In the genomic region with DNA sequence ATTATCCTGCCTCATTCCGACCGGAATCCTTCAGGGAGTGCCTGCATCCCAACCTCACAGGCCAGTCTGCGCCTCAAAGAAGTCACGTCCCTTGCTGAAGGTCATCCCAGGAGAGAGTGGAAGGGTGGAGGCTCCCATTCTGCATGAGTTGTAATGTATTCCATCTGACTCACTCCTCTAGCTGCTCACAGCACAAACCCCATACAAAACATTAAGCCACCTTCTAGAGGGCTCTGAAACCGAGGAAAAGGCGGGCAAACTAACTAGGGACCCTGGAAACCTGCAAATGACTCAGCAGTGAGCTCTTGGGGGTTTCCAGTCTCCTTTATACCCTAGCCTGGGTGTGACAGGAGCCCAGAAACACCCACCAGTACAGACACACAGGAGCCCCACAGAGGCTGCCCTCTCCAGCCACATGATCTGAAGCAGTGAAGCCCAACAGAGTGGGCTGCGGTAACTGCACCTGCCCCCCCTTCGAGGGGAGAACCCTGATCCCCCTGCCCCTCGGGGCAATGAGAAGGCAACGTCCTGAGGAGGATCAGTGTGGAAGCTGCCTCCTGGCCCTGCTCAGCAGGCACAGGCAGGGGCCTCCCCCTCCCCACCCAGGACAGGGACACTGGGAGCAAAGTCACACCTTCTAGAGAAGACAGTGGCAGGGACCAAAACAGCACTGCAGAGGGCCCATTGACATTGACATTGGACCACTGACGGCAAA, we compare ENCODE assay signal across 15 cellular contexts.
DNase-seq lines count a peak whose midpoint lies in the region; ATAC-seq and TF ChIP-seq lines count a peak whose summit lies in the region.
"Had no signal": no experiment of that assay in that cellular context is flagged by ENCODE, and none has a peak within 500 bp of the region (broad histone marks: within the 10 kb centered on the region; RNA-seq: fewer than 3 reads in every experiment).

No MANE protein-coding gene starts in this region.

- H4K20me1 ChIP-seq in BLaER1 treated with 17β-estradiol and CSF1 and Interleukin-3, amounts not matched to agents 10 nM and 100 nM, result no peaks in the 10 kb centered on the region

- TF ChIP-seq EP300 in tibial nerve (IDR thresholded peaks at IDR 0.05), result no peak

- in situ Hi-C loops in gastrocnemius medialis (cut with MboI; ENCODE audit: low sequenced_read_pairs in 4 of 4), result no loop called here

- H3K27me3 ChIP-seq in BLaER1 treated with 17β-estradiol and CSF1 and Interleukin-3, amounts not matched to agents 10 nM and 100 nM, result no peaks in the 10 kb centered on the region
- H3K27me3 ChIP-seq in adipocyte (replicated peaks; ENCODE audit: control insufficient read depth, insufficient read depth, low read length), result peaks cover 37% of the 10 kb centered on the region
- peaks cover 3 to 4% (median 3%) of the 10 kb centered on the region in 3 donors for H3K27me3 ChIP-seq in gastrocnemius medialis
- peaks cover 0 to 13% of the 10 kb centered on the region in 2 donors for H3K27me3 ChIP-seq in tibial nerve

- TF ChIP-seq CTCF in gastrocnemius medialis (IDR thresholded peaks at IDR 0.05 in 4 of 5, conservative IDR thresholded peaks at IDR 0.05 in 1 of 5) (no peak), tibial nerve (IDR thresholded peaks at IDR 0.05) (no peak)

- H3K27ac ChIP-seq in BLaER1 treated with 17β-estradiol and CSF1 and Interleukin-3, amounts not matched to agents 10 nM and 100 nM, result no peak overlapping the region
- no peak overlapping the region for H3K27ac ChIP-seq in gastrocnemius medialis
- no peak overlapping the region for H3K27ac ChIP-seq in tibial nerve
- H3K27ac ChIP-seq: neutrophil, RWPE1, suprapubic skin had no signal

- WGBS in tibial nerve, 2 donors, result 73 to 81% methylated on average over 11 of the region's 11 CpGs

- peaks cover 0 to 11% (median 2%) of the 10 kb centered on the region in 10 experiments; a peak in 9 of 20 replicates for H3K4me1 ChIP-seq in BLaER1 treated with 17β-estradiol and CSF1 and Interleukin-3, amounts not matched to agents 10 nM and 100 nM
- H3K4me1 ChIP-seq in adipocyte (ENCODE audit: control insufficient read depth, insufficient read depth, low read length) (no peaks in the 10 kb centered on the region), gastrocnemius medialis (no peaks in the 10 kb centered on the region), tibial nerve (no peaks in the 10 kb centered on the region)
- H3K4me1 ChIP-seq: suprapubic skin had no signal

- H3K36me3 ChIP-seq in BLaER1 treated with 17β-estradiol and CSF1 and Interleukin-3, amounts not matched to agents 10 nM and 100 nM, result no peaks in the 10 kb centered on the region
- no peaks in the 10 kb centered on the region for H3K36me3 ChIP-seq in adipocyte (ENCODE audit: control insufficient read depth, insufficient read depth, low read length, severe bottlenecking)
- H3K36me3 ChIP-seq in gastrocnemius medialis, result no peaks in the 10 kb centered on the region
- H3K36me3 ChIP-seq in tibial nerve, result no peaks in the 10 kb centered on the region
- H3K36me3 ChIP-seq: neutrophil, suprapubic skin had no signal

- no peak overlapping the region for H3K9ac ChIP-seq in BLaER1 treated with 17β-estradiol and CSF1 and Interleukin-3, amounts not matched to agents 10 nM and 100 nM
- no peak overlapping the region for H3K9ac ChIP-seq in adipocyte (ENCODE audit: low read length)

- ATAC-seq in GM19395 (IDR thresholded peaks at IDR 0.05; ENCODE audit: unreplicated experiment), result peak; percentile 71
- ATAC-seq in HG02885 (IDR thresholded peaks at IDR 0.05; ENCODE audit: poor library complexity, unreplicated experiment), result peak; percentile 72
- ATAC-seq in gastrocnemius medialis, result no peak

- no peak for TF ChIP-seq POLR2A in gastrocnemius medialis (IDR thresholded peaks at IDR 0.05)
- no peak for TF ChIP-seq POLR2A in tibial nerve (IDR thresholded peaks at IDR 0.05)

- H3K4me3 ChIP-seq in BLaER1 treated with 17β-estradiol and CSF1 and Interleukin-3, amounts not matched to agents 10 nM and 100 nM, result no peak overlapping the region
- H3K4me3 ChIP-seq in adipocyte (ENCODE audit: low read length) (no peak overlapping the region), gastrocnemius medialis (no peak overlapping the region), tibial nerve (no peak overlapping the region)
- H3K4me3 ChIP-seq: suprapubic skin had no signal

- DNase-seq in adipocyte (ENCODE audit: low read depth), result peak; percentile 37
- DNase-seq in central memory CD4-positive, alpha-beta T cell, result no peak
- no peak for DNase-seq in Kasumi-1 (lab: John Stamatoyannopoulos, UW)
- no peak for DNase-seq in gastrocnemius medialis
- no peak for DNase-seq in tibial nerve (ENCODE audit: low spot score in 2 of 2)
- DNase-seq: caudate nucleus, GDM1, left cardiac atrium, NCI-H2107 had no signal

- H3K9me3 ChIP-seq in BLaER1 treated with 17β-estradiol and CSF1 and Interleukin-3, amounts not matched to agents 10 nM and 100 nM (replicated peaks in 1 of 11), result peaks cover 5 to 17% (median 12%) of the 10 kb centered on the region in 11 experiments; a peak in 18 of 22 replicates
- H3K9me3 ChIP-seq in adipocyte (ENCODE audit: control insufficient read depth, low read length), result peaks cover 4% of the 10 kb centered on the region
- no peaks in the 10 kb centered on the region for H3K9me3 ChIP-seq in gastrocnemius medialis
- H3K9me3 ChIP-seq in tibial nerve, result no peaks in the 10 kb centered on the region
- H3K9me3 ChIP-seq: neutrophil, suprapubic skin had no signal

- peak overlapping the region in 6 of 11 experiments; percentile 14 to 39 (median 34); a peak in 10 of 22 replicates for H3K4me2 ChIP-seq in BLaER1 treated with 17β-estradiol and CSF1 and Interleukin-3, amounts not matched to agents 10 nM and 100 nM

- intact Hi-C loops in gastrocnemius medialis (cut with DNase I; ENCODE audit: low total_unique reads), result no loop called here

Comparison
In these comparisons a context has a peak if more than half of its experiments do, and no peak if none do; other contexts are left out.
1. ATAC-seq: peak in GM19395 (single experiment) and HG02885 (single experiment); none in gastrocnemius medialis (0 of 2).